ENCODE assay signal across 1 cellular context in genomic region chrX:45850197-45850774, GRCh38.
TF ChIP-seq lines count a peak whose summit lies in the region.

No MANE protein-coding gene starts in this region.

TF ChIP-seq in GM23338, 12 proteins besides CTCF, POLR2A, EP300 and RAD21 (continued from another document):
- TF ChIP-seq ZNF114 (CRISPR knock-in tag; IDR thresholded peaks at IDR 0.05): no peak
- TF ChIP-seq CREB1 (CRISPR knock-in tag; IDR thresholded peaks at IDR 0.05; ENCODE audit: low read depth): no peak
- no peak for TF ChIP-seq STAT1 (IDR thresholded peaks at IDR 0.05; ENCODE audit: unreplicated experiment)
- TF ChIP-seq NANOG (IDR thresholded peaks at IDR 0.05; ENCODE audit: borderline replicate concordance): no peak
- TF ChIP-seq ETS1 (IDR thresholded peaks at IDR 0.05): no peak
- TF ChIP-seq EZH2phosphoT487 (IDR thresholded peaks at IDR 0.05; ENCODE audit: unreplicated experiment): no peak
- TF ChIP-seq EZH2 (IDR thresholded peaks at IDR 0.05; ENCODE audit: low read depth, unreplicated experiment): no peak
